15 cellular contexts compared by ENCODE assay signal in the genomic region with DNA sequence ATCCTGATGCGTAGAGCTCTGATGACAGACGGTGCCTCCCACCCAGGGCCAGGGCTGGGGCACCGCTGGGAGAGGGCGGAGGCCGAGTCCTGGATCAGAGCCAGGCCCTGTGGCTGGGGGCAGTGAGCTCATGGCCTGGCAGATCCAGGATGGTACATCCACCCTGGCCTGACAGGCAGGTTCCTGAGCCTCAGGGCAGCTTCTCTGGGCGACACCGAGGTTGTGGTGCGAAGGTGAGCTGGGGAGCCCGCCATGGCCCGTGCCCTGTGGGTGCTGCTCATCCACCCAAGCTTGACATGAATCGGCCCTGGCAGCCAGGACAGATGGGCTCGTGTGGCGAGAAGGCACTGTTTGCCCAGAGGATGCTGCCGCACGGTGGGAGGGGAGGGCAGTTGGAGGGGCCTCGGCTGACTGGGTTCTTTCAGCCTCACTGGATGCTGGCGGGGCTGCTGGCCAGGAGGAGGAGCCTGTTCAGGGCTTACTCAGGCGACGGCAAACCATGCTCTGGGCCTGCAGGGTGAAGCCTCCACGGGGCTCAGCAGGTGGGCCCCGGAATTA. TPM values are rescaled to one million over a fixed set of nuclear protein-coding genes. Genes with fewer than 3 reads are reported as not detected.
DNase-seq lines count a peak whose midpoint lies in the region; ATAC-seq and TF ChIP-seq lines count a peak whose summit lies in the region.
"Had no signal": no experiment of that assay in that cellular context is flagged by ENCODE, and none has a peak within 500 bp of the region (broad histone marks: within the 10 kb centered on the region; RNA-seq: fewer than 3 reads in every experiment).

No MANE protein-coding gene starts in this region.

- peaks cover 10% of the 10 kb centered on the region for H3K27me3 Mint-ChIP-seq in activated CD8-positive, alpha-beta T cell treated with anti-CD3 and anti-CD28 coated beads for 36 hours

- no peaks in the 10 kb centered on the region for H3K36me3 Mint-ChIP-seq in activated CD8-positive, alpha-beta T cell treated with anti-CD3 and anti-CD28 coated beads for 36 hours (ENCODE audit: low read depth)
- H3K36me3 Mint-ChIP-seq: IgD-negative memory B cell had no signal

- no TSS peak for BruUV-seq in PC-9 (replicated peaks; lab: Mats Ljungman, UMichigan)

- H2AFZ ChIP-seq in PC-9, result no peak overlapping the region

- POLR2A ChIA-PET in PC-9 (lab: Charles Lee; ENCODE audit: unreplicated experiment), result interaction anchor here (0.7 kb wide), 1 partner anchor 18 kb away, joined by 3 read pairs; no protein-coding TSS in a partner anchor
- POLR2A ChIA-PET in activated CD8-positive, alpha-beta T cell treated with anti-CD3 and anti-CD28 coated beads for 36 hours (lab: Charles Lee), result no interaction called here

- no peak overlapping the region for H3K4me3 Mint-ChIP-seq in activated CD8-positive, alpha-beta T cell treated with anti-CD3 and anti-CD28 coated beads for 36 hours
- H3K4me3 Mint-ChIP-seq: nephron had no signal

- DNase-seq in NCI-H146 (lab: John Stamatoyannopoulos, UW) (peak; percentile 29), NCI-H146 treated with DMSO at 0.1 percent for 48 hours (lab: John Stamatoyannopoulos, UW; ENCODE audit: unreplicated experiment) (no peak), PC-9 (peak; percentile 55 to 57), iPS-NIHi11 (ENCODE audit: low spot score) (peak; percentile 55), substantia nigra (lab: John Stamatoyannopoulos, UW) (peak in 38 of 49 donors; percentile 9 to 93 (median 52)), SK-N-DZ (ENCODE audit: low spot score) (no peak)
- no peak for DNase-seq in activated CD8-positive, alpha-beta T cell treated with anti-CD3 and anti-CD28 coated beads for 36 hours
- DNase-seq: activated CD4-positive, CD25-positive, alpha-beta regulatory T cell treated with anti-CD3 and anti-CD28 coated beads, Interleukin-2, amount 50 U/mL, for 72 hours; SHP77 treated with DMSO at 0.1 percent for 48 hours had no signal

- H3K9me2 ChIP-seq in PC-9 (ENCODE audit: insufficient read depth), result no peaks in the 10 kb centered on the region

- intact Hi-C loops in PC-9 (cut with micrococcal nuclease; ENCODE audit: unreplicated experiment), result no loop called here
- intact Hi-C loops in activated CD8-positive, alpha-beta T cell treated with anti-CD3 and anti-CD28 coated beads for 36 hours (cut with micrococcal nuclease), result no loop called here

- peak overlapping the region; percentile 49 for H3K4me2 ChIP-seq in PC-9

- no peak overlapping the region for H3K27ac Mint-ChIP-seq in activated CD8-positive, alpha-beta T cell treated with anti-CD3 and anti-CD28 coated beads for 36 hours
- H3K27ac Mint-ChIP-seq: IgD-negative memory B cell, nephron had no signal

- CTCF ChIA-PET in PC-9 (lab: Charles Lee), result interaction anchor here (0.5 kb wide), 2 partner anchors 184 to 817 kb away, joined by 3 to 5 read pairs; no protein-coding TSS in a partner anchor
- CTCF ChIA-PET in activated CD8-positive, alpha-beta T cell treated with anti-CD3 and anti-CD28 coated beads for 36 hours (lab: Charles Lee), result no interaction called here

- TF ChIP-seq CTCF in PC-9 (conservative IDR thresholded peaks at IDR 0.05), result no peak
- no peak for TF ChIP-seq CTCF in activated CD8-positive, alpha-beta T cell treated with anti-CD3 and anti-CD28 coated beads for 36 hours (IDR thresholded peaks at IDR 0.05)

- no peaks in the 10 kb centered on the region for H3K36me3 ChIP-seq in PC-9 (ENCODE audit: low read depth)

- no peaks in the 10 kb centered on the region for H3K9me3 Mint-ChIP-seq in activated CD8-positive, alpha-beta T cell treated with anti-CD3 and anti-CD28 coated beads for 36 hours
- H3K9me3 Mint-ChIP-seq: nephron had no signal

- H3K4me1 ChIP-seq in PC-9 (replicated peaks; ENCODE audit: insufficient read depth), result peaks cover 21% of the 10 kb centered on the region

- no peaks in the 10 kb centered on the region for H3K9me3 ChIP-seq in PC-9 (ENCODE audit: insufficient read depth, low read depth)

- no peak overlapping the region for H3K4me3 ChIP-seq in PC-9

- H3K27ac ChIP-seq in PC-9, result no peak overlapping the region
- peak overlapping the region; percentile 54 for H3K27ac ChIP-seq in substantia nigra (ENCODE audit: low read depth, low read length, poor library complexity, severe bottlenecking)
- H3K27ac ChIP-seq: 22Rv1 had no signal

- no peaks in the 10 kb centered on the region for H3K79me2 ChIP-seq in PC-9 (ENCODE audit: low read depth)

- H3K27me3 ChIP-seq in PC-9 (ENCODE audit: insufficient read depth, low read depth), result peaks cover 98% of the 10 kb centered on the region

- H3F3A ChIP-seq in PC-9 (ENCODE audit: insufficient read depth, low read depth), result no peaks in the 10 kb centered on the region; the same call in 1 of the 2 replicates

- peaks cover 3% of the 10 kb centered on the region; the same call in 1 of the 2 replicates for H4K20me1 ChIP-seq in PC-9 (ENCODE audit: insufficient read depth)

- no peak for ATAC-seq in activated CD8-positive, alpha-beta T cell treated with anti-CD3 and anti-CD28 coated beads for 36 hours
- ATAC-seq in HG03045 (IDR thresholded peaks at IDR 0.05; ENCODE audit: unreplicated experiment), result no peak

- peaks cover 3% of the 10 kb centered on the region for H3K4me1 Mint-ChIP-seq in activated CD8-positive, alpha-beta T cell treated with anti-CD3 and anti-CD28 coated beads for 36 hours (ENCODE audit: low read depth)

RNA-seq across cellular contexts. Expression of gene LRTM2, which starts 16.6 kb away (rescaled TPM):
- not detected in 2 replicates for total RNA-seq in PC-9 (2021)
- 0.02 and 0.21 TPM in 2 replicates for polyA plus RNA-seq in SK-N-DZ (2014; cell fraction: cytosol; rRNA removed)
- polyA plus RNA-seq in SK-N-DZ (2014; cell fraction: nucleus; rRNA removed), result 0.18 TPM in 1 of 2 replicates, not detected in the other
- not detected for total RNA-seq in activated CD8-positive, alpha-beta T cell treated with anti-CD3 and anti-CD28 coated beads for 36 hours
- total RNA-seq: cardiac septum, kidney epithelial cell had no signal
- polyA plus RNA-seq: IgD-negative memory B cell had no signal

Comparison
In these comparisons a context has a peak if more than half of its experiments do, and no peak if none do; other contexts are left out.
1. DNase-seq: peak in NCI-H146 (single experiment), PC-9 (2 of 2), iPS-NIHi11 (single experiment) and substantia nigra (38 of 49); none in NCI-H146 treated with DMSO at 0.1 percent for 48 hours (single experiment), SK-N-DZ (single experiment) and activated CD8-positive, alpha-beta T cell treated with anti-CD3 and anti-CD28 coated beads for 36 hours (single experiment).